ENCODE assay signal across 12 cellular contexts in the genomic region with DNA sequence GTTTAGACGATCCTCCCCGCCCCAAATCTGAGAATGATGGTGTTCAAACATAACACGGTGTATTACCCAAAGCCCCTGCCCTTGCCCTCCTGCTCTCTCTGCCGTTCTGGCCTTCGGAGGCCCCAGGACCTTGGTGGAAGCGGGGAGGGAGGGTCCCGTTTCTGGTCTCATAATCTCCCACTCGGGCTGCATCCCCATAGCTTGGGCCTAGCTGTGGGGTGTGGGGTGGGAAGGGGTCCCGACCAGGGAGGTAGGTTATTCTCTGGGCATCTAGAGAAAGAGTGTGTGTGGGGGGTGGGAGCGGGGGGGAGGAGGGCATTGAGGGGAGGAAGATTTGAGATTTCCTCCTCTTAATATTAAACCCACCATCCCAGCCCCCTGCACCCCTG. TPM values are rescaled to one million over a fixed set of nuclear protein-coding genes. Genes with fewer than 3 reads are reported as not detected.
A peak's percentile ranks its signal among the peaks of the same experiment; 100 is the strongest.
DNase-seq lines count a peak whose midpoint lies in the region; ATAC-seq and TF ChIP-seq lines count a peak whose summit lies in the region.
"Had no signal": no experiment of that assay in that cellular context is flagged by ENCODE, and none has a peak within 500 bp of the region (broad histone marks: within the 10 kb centered on the region; RNA-seq: fewer than 3 reads in every experiment).

No MANE protein-coding gene starts in this region.

- no peaks in the 10 kb centered on the region for H3K9me3 Mint-ChIP-seq in CD4-positive, alpha-beta memory T cell
- H3K9me3 Mint-ChIP-seq: natural killer cell treated with Interleukin-12 subunit alpha and Interleukin-12 subunit beta and Interleukin-15 and Interleukin-18, amount 100 ng/mL, for 72 hours had no signal

- CTCF ChIA-PET in CD4-positive, alpha-beta memory T cell (lab: Charles Lee; ENCODE audit: partially characterized antibody), result no interaction called here

- TF ChIP-seq CTCF in prostate gland (IDR thresholded peaks at IDR 0.05), result no peak

- peaks cover 15 to 40% (median 22%) of the 10 kb centered on the region in 4 donors for H3K4me1 Mint-ChIP-seq in CD4-positive, alpha-beta memory T cell

- WGBS in prostate gland, result 56% methylated on average over 10 of the region's 10 CpGs

- no peak overlapping the region for H3K27ac Mint-ChIP-seq in CD4-positive, alpha-beta memory T cell
- H3K27ac Mint-ChIP-seq: natural killer cell treated with Interleukin-12 subunit alpha and Interleukin-12 subunit beta and Interleukin-15 and Interleukin-18, amount 100 ng/mL, for 72 hours had no signal

- H3K36me3 ChIP-seq in CD4-positive, alpha-beta memory T cell (ENCODE audit: insufficient read depth, low read length), result no peaks in the 10 kb centered on the region
- no peaks in the 10 kb centered on the region for H3K36me3 ChIP-seq in prostate gland

- POLR2A ChIA-PET in CD4-positive, alpha-beta memory T cell (lab: Charles Lee; ENCODE audit: partially characterized antibody), result no interaction called here

- H3K27ac ChIP-seq in CD4-positive, alpha-beta memory T cell (ENCODE audit: low read depth, low read length), result no peak overlapping the region
- H3K27ac ChIP-seq in angular gyrus (ENCODE audit: low read depth, low read length), result peak overlapping the region; percentile 84
- peak overlapping the region; percentile 85 to 88 for H3K27ac ChIP-seq in prostate gland

- H3K4me1 ChIP-seq in CD4-positive, alpha-beta memory T cell (ENCODE audit: insufficient read depth, low read length), result peaks cover 22% of the 10 kb centered on the region
- H3K4me1 ChIP-seq in prostate gland (replicated peaks), result peaks cover 14% of the 10 kb centered on the region

- intact Hi-C loops in CD4-positive, alpha-beta memory T cell (cut with micrococcal nuclease), result no loop called here
- intact Hi-C loops in prostate gland (cut with DNase I), result loop anchor here (5.0 to 10.0 kb wide), 2 partner anchors 50 to 118 kb away; no protein-coding TSS in a partner anchor

- no peak for TF ChIP-seq POLR2A in prostate gland (IDR thresholded peaks at IDR 0.05)

- no peaks in the 10 kb centered on the region for H3K9me3 ChIP-seq in CD4-positive, alpha-beta memory T cell (ENCODE audit: control insufficient read depth in 1 of 2, low read length in 2 of 2)
- H3K9me3 ChIP-seq in prostate gland, result no peaks in the 10 kb centered on the region

- H3K4me3 Mint-ChIP-seq in CD4-positive, alpha-beta memory T cell, result peak overlapping the region in 6 of 8 donors; percentile 4 to 57 (median 42)
- H3K4me3 Mint-ChIP-seq: natural killer cell treated with Interleukin-12 subunit alpha and Interleukin-12 subunit beta and Interleukin-15 and Interleukin-18, amount 100 ng/mL, for 72 hours had no signal

- no peak for DNase-seq in CD4-positive, alpha-beta memory T cell
- DNase-seq in prostate gland (ENCODE audit: low spot score) (no peak), SW480 (ENCODE audit: low spot score) (no peak), LoVo (ENCODE audit: low spot score) (no peak)
- DNase-seq: activated gamma-delta T cell treated with Interleukin-2 at 50 U/mL for 16 hours had no signal

- H3K27me3 Mint-ChIP-seq in CD4-positive, alpha-beta memory T cell, result peaks cover 44 to 66% of the 10 kb centered on the region in 2 donors

- H3K27me3 ChIP-seq in CD4-positive, alpha-beta memory T cell (ENCODE audit: insufficient read depth, low read length), result peaks cover 33% of the 10 kb centered on the region
- no peaks in the 10 kb centered on the region for H3K27me3 ChIP-seq in prostate gland (replicated peaks; ENCODE audit: insufficient read depth)

- ATAC-seq in HG03354 (IDR thresholded peaks at IDR 0.05; ENCODE audit: poor library complexity, severe bottlenecking, unreplicated experiment), result no peak
- no peak for ATAC-seq in HG03196 (IDR thresholded peaks at IDR 0.05; ENCODE audit: unreplicated experiment)
- ATAC-seq: natural killer cell treated with Interleukin-12 subunit alpha and Interleukin-12 subunit beta and Interleukin-15 and Interleukin-18, amount 100 ng/mL, for 72 hours had no signal

- H3K36me3 Mint-ChIP-seq in CD4-positive, alpha-beta memory T cell, result peaks cover 0 to 2% of the 10 kb centered on the region in 2 donors
- H3K36me3 Mint-ChIP-seq: natural killer cell treated with Interleukin-12 subunit alpha and Interleukin-12 subunit beta and Interleukin-15 and Interleukin-18, amount 100 ng/mL, for 72 hours had no signal

- no peak overlapping the region for H3K4me3 ChIP-seq in CD4-positive, alpha-beta memory T cell (ENCODE audit: low read length in 2 of 2)
- H3K4me3 ChIP-seq in iPS-11a (ENCODE audit: low read depth, low read length), result peak overlapping the region; percentile 49
- peak overlapping the region; percentile 60 to 69 for H3K4me3 ChIP-seq in prostate gland

RNA-seq across cellular contexts. Expression of a gene that starts 2.3 kb away (rescaled TPM):
- total RNA-seq in CD4-positive, alpha-beta memory T cell, result not detected
- polyA plus RNA-seq in CD4-positive, alpha-beta memory T cell, result not detected
- total RNA-seq in prostate gland, result 10 to 100 TPM; 12.3 to 14.7 TPM
- total RNA-seq: natural killer cell treated with Interleukin-12 subunit alpha and Interleukin-12 subunit beta and Interleukin-15 and Interleukin-18, amount 100 ng/mL, for 72 hours; OCI-LY7 had no signal
- polyA plus RNA-seq: CD14-positive monocyte had no signal

RNA-seq across cellular contexts. Expression of a gene that starts 55.5 kb away (rescaled TPM):
- total RNA-seq in CD4-positive, alpha-beta memory T cell, result 10 to 100 TPM; 15.1 to 16.6 TPM
- 10 to 100 TPM; 25.5 to 48.1 TPM for polyA plus RNA-seq in CD4-positive, alpha-beta memory T cell
- 10 to 100 TPM; 17.7 to 33.5 TPM for total RNA-seq in prostate gland

Comparison
In these comparisons a context has a peak if more than half of its experiments do, and no peak if none do; other contexts are left out.
1. H3K4me3 ChIP-seq: peak in iPS-11a (single experiment) and prostate gland (2 of 2); none in CD4-positive, alpha-beta memory T cell (0 of 2).
2. RNA of a gene that starts 2.3 kb away (total RNA-seq): 12.3 to 14.7 TPM in prostate gland; not detected in CD4-positive, alpha-beta memory T cell; every median in the first group is over 10 times any median in the second.